ENCODE assay signal across 8 cellular contexts in the genomic region with DNA sequence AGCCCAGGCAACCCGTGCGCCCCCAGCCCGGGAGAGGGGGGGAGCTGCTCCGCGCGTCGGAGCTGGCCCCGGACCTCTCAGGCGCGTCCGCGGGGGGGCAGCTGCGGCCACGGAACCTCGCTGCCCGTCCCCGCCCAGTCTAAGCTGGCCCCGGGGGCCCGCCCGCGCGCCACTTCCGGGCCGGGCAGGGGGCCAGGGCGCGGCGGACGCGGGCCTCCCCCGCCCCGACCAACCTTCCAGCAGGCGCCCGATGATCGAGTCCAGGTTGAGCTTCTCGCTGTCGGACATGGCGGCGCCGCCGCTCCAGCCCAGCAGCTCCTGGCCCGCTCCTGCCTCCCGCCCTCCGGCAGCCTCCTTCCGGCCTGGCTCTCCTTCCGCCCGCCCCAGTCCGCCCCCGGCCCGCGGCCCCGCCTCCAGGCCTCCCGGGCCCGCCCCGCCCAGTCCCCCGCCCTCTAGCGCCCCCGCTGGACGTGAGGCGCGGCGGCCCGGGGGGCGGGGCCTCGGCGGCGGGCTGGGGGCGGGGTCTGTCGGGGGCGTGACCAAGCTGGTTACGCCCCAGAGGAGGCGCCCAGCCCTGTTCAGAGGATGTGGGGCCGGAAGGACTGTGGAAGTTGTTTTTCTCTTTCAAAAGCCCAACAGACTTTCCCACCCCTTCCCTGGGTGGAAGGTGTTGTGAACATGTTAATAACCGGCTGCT. TPM values are rescaled to one million over a fixed set of nuclear protein-coding genes. Genes with fewer than 3 reads are reported as not detected.
A peak's percentile ranks its signal among the peaks of the same experiment; 100 is the strongest.
DNase-seq lines count a peak whose midpoint lies in the region; ATAC-seq and TF ChIP-seq lines count a peak whose summit lies in the region.

A gene (minus strand): TSS at position 364 of the 697 bp plus-strand sequence. CDS start 76 bp downstream, at position 288.

- peak within 1 kb of the TSS; percentile 97 for H3K4me3 Mint-ChIP-seq in activated T-helper 2 cell treated with anti-CD3 and anti-CD28 coated beads, Interferon-gamma antibody, Interleukin-2, Interleukin-4, amounts not matched to agents 10 μg/mL and 5 μg/mL and 100 μg/mL, durations not matched to agents 14 hours and 24 hours and 36 hours (ENCODE audit: low read depth)
- peak within 1 kb of the TSS; percentile 96 for H3K4me3 Mint-ChIP-seq in natural killer cell treated with Interleukin-12 subunit alpha and Interleukin-12 subunit beta and Interleukin-15 and Interleukin-18, amount 100 ng/mL, for 72 hours

- peak within 1 kb of the TSS; percentile 81 for H3K27ac ChIP-seq in GM23248

- H3K9me3 Mint-ChIP-seq in activated T-helper 2 cell treated with anti-CD3 and anti-CD28 coated beads, Interferon-gamma antibody, Interleukin-2, Interleukin-4, amounts not matched to agents 10 μg/mL and 5 μg/mL and 100 μg/mL, durations not matched to agents 14 hours and 24 hours and 36 hours: no peaks in the 10 kb centered on the region
- H3K9me3 Mint-ChIP-seq in natural killer cell treated with Interleukin-12 subunit alpha and Interleukin-12 subunit beta and Interleukin-15 and Interleukin-18, amount 100 ng/mL, for 72 hours: no peaks in the 10 kb centered on the region

- ATAC-seq in natural killer cell treated with Interleukin-12 subunit alpha and Interleukin-12 subunit beta and Interleukin-15 and Interleukin-18, amount 100 ng/mL, for 72 hours: peak; percentile 88 to 93

- TF ChIP-seq POLR2A in Raji (IDR thresholded peaks at IDR 0.05; ENCODE audit: insufficient read depth, low read depth, low read length): peak; percentile 86

- 1% methylated on average over 13 to 54 of the region's 73 CpGs for WGBS in GM23248 (ENCODE audit: low coverage in 1 of 2, low lambda C conversion rate in 2 of 2, missing lambda C conversion rate in 2 of 2), 2 experiments

- no peaks in the 10 kb centered on the region for H3K9me2 ChIP-seq in GM23248 (ENCODE audit: insufficient read depth)

- H3K4me1 Mint-ChIP-seq in activated T-helper 2 cell treated with anti-CD3 and anti-CD28 coated beads, Interferon-gamma antibody, Interleukin-2, Interleukin-4, amounts not matched to agents 10 μg/mL and 5 μg/mL and 100 μg/mL, durations not matched to agents 14 hours and 24 hours and 36 hours (ENCODE audit: low read depth): peaks cover 40% of the 10 kb centered on the region
- H3K4me1 Mint-ChIP-seq in natural killer cell treated with Interleukin-12 subunit alpha and Interleukin-12 subunit beta and Interleukin-15 and Interleukin-18, amount 100 ng/mL, for 72 hours (ENCODE audit: low read depth in 2 of 2): peaks cover 35 to 43% of the 10 kb centered on the region in 2 donors

- H3K4me1 ChIP-seq in GM23248 (ENCODE audit: insufficient read depth): peaks cover 8% of the 10 kb centered on the region

- H3K27me3 ChIP-seq in GM23248 (replicated peaks; ENCODE audit: insufficient read depth): no peaks in the 10 kb centered on the region

- intact Hi-C loops in activated T-helper 2 cell treated with anti-CD3 and anti-CD28 coated beads, Interferon-gamma antibody, Interleukin-2, Interleukin-4, amounts not matched to agents 10 μg/mL and 5 μg/mL and 100 μg/mL, durations not matched to agents 14 hours and 24 hours and 36 hours (cut with micrococcal nuclease): loop anchor here (1.0 to 5.0 kb wide), 6 partner anchors 27 to 205 kb away; a partner anchor contains a TSS

- in situ Hi-C loops in GM23248 (cut with MboI): no loop called here

- H3K27ac Mint-ChIP-seq in activated T-helper 2 cell treated with anti-CD3 and anti-CD28 coated beads, Interferon-gamma antibody, Interleukin-2, Interleukin-4, amounts not matched to agents 10 μg/mL and 5 μg/mL and 100 μg/mL, durations not matched to agents 14 hours and 24 hours and 36 hours: peak within 1 kb of the TSS; percentile 83
- peak within 1 kb of the TSS; percentile 97 for H3K27ac Mint-ChIP-seq in natural killer cell treated with Interleukin-12 subunit alpha and Interleukin-12 subunit beta and Interleukin-15 and Interleukin-18, amount 100 ng/mL, for 72 hours

- H3F3A ChIP-seq in GM23248 (ENCODE audit: insufficient read depth): no peaks in the 10 kb centered on the region

- H3K36me3 ChIP-seq in GM23248 (ENCODE audit: low read depth): peaks cover 7% of the 10 kb centered on the region; the same call in 1 of the 2 replicates

- H3K9me3 ChIP-seq in GM23248 (ENCODE audit: low read depth): no peaks in the 10 kb centered on the region

- TF ChIP-seq CTCF in LNCaP clone FGC (IDR thresholded peaks at IDR 0.05; ENCODE audit: control insufficient read depth, extremely low read depth, insufficient read depth): peak; percentile 46

- peaks cover 24% of the 10 kb centered on the region for H3K79me2 ChIP-seq in GM23248 (ENCODE audit: insufficient read depth)

- H4K20me1 ChIP-seq in GM23248 (ENCODE audit: insufficient read depth): no peaks in the 10 kb centered on the region

- H3K4me2 ChIP-seq in GM23248 (ENCODE audit: unreplicated experiment): peak within 1 kb of the TSS; percentile 97

- peak within 1 kb of the TSS; percentile 95 for H3K9ac ChIP-seq in GM23248

- H3K27me3 Mint-ChIP-seq in activated T-helper 2 cell treated with anti-CD3 and anti-CD28 coated beads, Interferon-gamma antibody, Interleukin-2, Interleukin-4, amounts not matched to agents 10 μg/mL and 5 μg/mL and 100 μg/mL, durations not matched to agents 14 hours and 24 hours and 36 hours (ENCODE audit: low read depth): no peaks in the 10 kb centered on the region
- H3K27me3 Mint-ChIP-seq in natural killer cell treated with Interleukin-12 subunit alpha and Interleukin-12 subunit beta and Interleukin-15 and Interleukin-18, amount 100 ng/mL, for 72 hours: no peaks in the 10 kb centered on the region

- H2AFZ ChIP-seq in GM23248: peak within 1 kb of the TSS; percentile 98

- H3K4me3 ChIP-seq in GM23248: peak within 1 kb of the TSS; percentile 91
- H3K4me3 ChIP-seq in LNCaP clone FGC (ENCODE audit: low read depth, low read length): peak within 1 kb of the TSS; percentile 97

- DNase-seq in Daoy (ENCODE audit: low read depth) (peak; percentile 94), GM23248 (peak; percentile 96), LNCaP clone FGC (ENCODE audit: low read depth) (no peak), fibroblast of peridontal ligament (ENCODE audit: extremely low read depth) (peak; percentile 80)
- DNase-seq in activated T-helper 2 cell treated with anti-CD3 and anti-CD28 coated beads, Interferon-gamma antibody, Interleukin-2, Interleukin-4, amounts not matched to agents 10 μg/mL and 5 μg/mL and 100 μg/mL, durations not matched to agents 14 hours and 24 hours and 36 hours (ENCODE audit: low spot score): peak; percentile 86
- DNase-seq in natural killer cell treated with Interleukin-12 subunit alpha and Interleukin-12 subunit beta and Interleukin-15 and Interleukin-18, amount 100 ng/mL, for 72 hours (ENCODE audit: low spot score): peak; percentile 92
- peak; percentile 86 for DNase-seq in stimulated activated naive CD4-positive, alpha-beta T cell treated with Interleukin-2 at 50 U/mL for 16 hours (lab: John Stamatoyannopoulos, UW)

- H3K36me3 Mint-ChIP-seq in activated T-helper 2 cell treated with anti-CD3 and anti-CD28 coated beads, Interferon-gamma antibody, Interleukin-2, Interleukin-4, amounts not matched to agents 10 μg/mL and 5 μg/mL and 100 μg/mL, durations not matched to agents 14 hours and 24 hours and 36 hours (ENCODE audit: low read depth): peaks cover 50% of the 10 kb centered on the region
- H3K36me3 Mint-ChIP-seq in natural killer cell treated with Interleukin-12 subunit alpha and Interleukin-12 subunit beta and Interleukin-15 and Interleukin-18, amount 100 ng/mL, for 72 hours: peaks cover 4% of the 10 kb centered on the region

RNA-seq across cellular contexts. Expression of the gene that starts here (rescaled TPM):
- 220 and 273 TPM in 2 replicates for total RNA-seq in Daoy (2014; rRNA removed; shearing (Covaris generic))
- 140 and 172 TPM in 2 replicates for total RNA-seq in GM23248 (2014; rRNA removed; shearing (Covaris generic))
- polyA plus RNA-seq in GM23248 (2016; fragmentation: Nextera tagmentation; extraction: Ambion mirVana): 207 and 222 TPM in 2 replicates
- total RNA-seq in activated T-helper 2 cell treated with anti-CD3 and anti-CD28 coated beads, Interferon-gamma antibody, Interleukin-2, Interleukin-4, amounts not matched to agents 10 μg/mL and 5 μg/mL and 100 μg/mL, durations not matched to agents 14 hours and 24 hours and 36 hours: 250 and 262 TPM in 2 replicates
- 100 to 1,000 TPM; 317 to 378 TPM for total RNA-seq in natural killer cell treated with Interleukin-12 subunit alpha and Interleukin-12 subunit beta and Interleukin-15 and Interleukin-18, amount 100 ng/mL, for 72 hours
